Comparison of ENCODE assay signal across 32 cellular contexts in the genomic region with DNA sequence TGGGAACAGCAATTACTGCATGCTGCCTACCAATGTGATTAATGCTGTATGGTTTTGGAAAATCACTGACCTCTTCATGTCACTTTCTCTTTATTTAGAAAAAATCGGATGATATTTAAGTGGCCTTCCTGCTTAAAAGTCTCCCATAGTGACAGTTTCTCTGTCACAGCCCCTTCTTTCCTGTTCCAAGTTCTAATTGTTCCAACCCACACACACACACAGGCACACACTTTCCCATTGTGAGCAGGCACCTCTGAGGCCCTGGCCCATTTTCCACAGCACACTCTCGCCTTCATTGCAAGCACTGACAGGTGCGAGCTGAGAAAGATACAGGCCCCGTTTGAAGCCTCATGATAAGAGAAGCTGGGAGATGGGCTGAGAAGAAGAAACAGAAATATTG.
"Had no signal": no experiment of that assay in that cellular context is flagged by ENCODE, and none has a peak within 500 bp of the region (broad histone marks: within the 10 kb centered on the region; RNA-seq: fewer than 3 reads in every experiment).

No MANE protein-coding gene starts in this region.

- H3K4me1 Mint-ChIP-seq: activated B cell treated with CpG ODN at 0.5 μM for 24 hours; activated naive CD4-positive, alpha-beta T cell treated with anti-CD3 and anti-CD28 coated beads, Interleukin-2, amount 50 U/mL, for 24 hours; activated naive CD8-positive, alpha-beta T cell treated with anti-CD3 and anti-CD28 coated beads, Interleukin-2, amount 50 U/mL, for 24 hours; activated T-helper 17 cell treated with anti-CD3 and anti-CD28 coated beads, Interleukin-2, amount 50 U/mL, for 72 hours; central memory CD8-positive, alpha-beta T cell; T-helper 17 cell had no signal

- H3K4me3 ChIP-seq: adrenal gland, body of pancreas, heart left ventricle had no signal

- H3K27ac ChIP-seq: adrenal gland, body of pancreas, epithelial cell of prostate, WERI-Rb-1 had no signal

- H3K9me3 Mint-ChIP-seq: activated B cell treated with CpG ODN at 0.5 μM for 24 hours; activated CD8-positive, alpha-beta T cell treated with anti-CD3 and anti-CD28 coated beads for 36 hours; activated naive CD4-positive, alpha-beta T cell treated with anti-CD3 and anti-CD28 coated beads for 36 hours; activated naive CD4-positive, alpha-beta T cell treated with anti-CD3 and anti-CD28 coated beads, Interleukin-2, amount 50 U/mL, for 24 hours; activated naive CD8-positive, alpha-beta T cell treated with anti-CD3 and anti-CD28 coated beads for 36 hours; activated T-helper 17 cell treated with anti-CD3 and anti-CD28 coated beads, Interleukin-2, amount 50 U/mL, for 72 hours; T-helper 2 cell treated with Interferon-gamma antibody and Interleukin-4, amounts not matched to agents 5 μg/mL and 100 μg/mL, for 36 hours had no signal

- H3K27me3 Mint-ChIP-seq: activated B cell treated with CpG ODN at 0.5 μM for 24 hours; effector memory CD8-positive, alpha-beta T cell had no signal

- DNase-seq: activated B cell treated with CpG ODN at 0.5 μM for 24 hours; activated CD4-positive, alpha-beta T cell treated with anti-CD3 and anti-CD28 coated beads for 48 hours; activated CD4-positive, alpha-beta T cell treated with anti-CD3 and anti-CD28 coated beads, Interleukin-2, amount 50 U/mL, for 1 hour; activated CD4-positive, alpha-beta T cell treated with anti-CD3 and anti-CD28 coated beads, Interleukin-2, amount 50 U/mL, for 48 hours; activated CD8-positive, alpha-beta memory T cell treated with anti-CD3 and anti-CD28 coated beads for 24 hours; activated CD8-positive, alpha-beta T cell treated with anti-CD3 and anti-CD28 coated beads for 36 hours; activated effector memory CD4-positive, alpha-beta T cell treated with Interleukin-2 at 50 U/mL for 16 hours; activated gamma-delta T cell treated with Interleukin-2 at 50 U/mL for 16 hours; activated naive CD4-positive, alpha-beta T cell treated with anti-CD3 and anti-CD28 coated beads for 36 hours; activated naive CD8-positive, alpha-beta T cell treated with anti-CD3 and anti-CD28 coated beads for 36 hours; activated naive CD8-positive, alpha-beta T cell treated with anti-CD3 and anti-CD28 coated beads, Interleukin-2, amount 50 U/mL, for 24 hours; activated T-cell treated with anti-CD3 and anti-CD28 coated beads, Interleukin-2, amount 50 U/mL, for 4 hours; adrenal gland; amygdala; aorta; body of pancreas; cortex of kidney; dermis blood vessel endothelial cell; effector CD4-positive, alpha-beta T cell; effector memory CD8-positive, alpha-beta T cell; foreskin fibroblast; T-helper 1 cell; T-helper 17 cell; T1000; WERI-Rb-1 had no signal

- H3K27me3 ChIP-seq: adrenal gland, heart left ventricle had no signal

- H3K9me3 ChIP-seq: adrenal gland, body of pancreas, heart left ventricle had no signal

- H3K4me3 Mint-ChIP-seq: activated B cell treated with CpG ODN at 0.5 μM for 24 hours; activated CD8-positive, alpha-beta T cell treated with anti-CD3 and anti-CD28 coated beads for 36 hours; activated naive CD4-positive, alpha-beta T cell treated with anti-CD3 and anti-CD28 coated beads for 36 hours; activated naive CD4-positive, alpha-beta T cell treated with anti-CD3 and anti-CD28 coated beads, Interleukin-2, amount 50 U/mL, for 24 hours; activated naive CD8-positive, alpha-beta T cell treated with anti-CD3 and anti-CD28 coated beads for 36 hours; activated naive CD8-positive, alpha-beta T cell treated with anti-CD3 and anti-CD28 coated beads, Interleukin-2, amount 50 U/mL, for 24 hours; activated T-cell treated with anti-CD3 and anti-CD28 coated beads, Interleukin-2, amount 50 U/mL, for 4 hours; activated T-helper 17 cell treated with anti-CD3 and anti-CD28 coated beads, Interleukin-2, amount 50 U/mL, for 72 hours; central memory CD8-positive, alpha-beta T cell; effector memory CD8-positive, alpha-beta T cell; T-helper 17 cell; T-helper 2 cell treated with Interferon-gamma antibody and Interleukin-4, amounts not matched to agents 5 μg/mL and 100 μg/mL, for 36 hours had no signal

- H3K4me1 ChIP-seq: adrenal gland, body of pancreas had no signal

- H3K36me3 Mint-ChIP-seq: activated naive CD4-positive, alpha-beta T cell treated with anti-CD3 and anti-CD28 coated beads, Interleukin-2, amount 50 U/mL, for 24 hours; activated naive CD8-positive, alpha-beta T cell treated with anti-CD3 and anti-CD28 coated beads for 36 hours had no signal

- H3K27ac Mint-ChIP-seq: activated B cell treated with CpG ODN at 0.5 μM for 24 hours; activated CD8-positive, alpha-beta T cell treated with anti-CD3 and anti-CD28 coated beads for 36 hours; activated naive CD4-positive, alpha-beta T cell treated with anti-CD3 and anti-CD28 coated beads for 36 hours; activated naive CD4-positive, alpha-beta T cell treated with anti-CD3 and anti-CD28 coated beads, Interleukin-2, amount 50 U/mL, for 24 hours; activated naive CD8-positive, alpha-beta T cell treated with anti-CD3 and anti-CD28 coated beads for 36 hours; activated naive CD8-positive, alpha-beta T cell treated with anti-CD3 and anti-CD28 coated beads, Interleukin-2, amount 50 U/mL, for 24 hours; activated T-helper 17 cell treated with anti-CD3 and anti-CD28 coated beads, Interleukin-2, amount 50 U/mL, for 72 hours; effector memory CD8-positive, alpha-beta T cell; T-helper 17 cell; T-helper 2 cell treated with Interferon-gamma antibody and Interleukin-4, amounts not matched to agents 5 μg/mL and 100 μg/mL, for 36 hours had no signal

- H3K36me3 ChIP-seq: adrenal gland, heart left ventricle, WERI-Rb-1 had no signal

- ATAC-seq: activated CD4-positive, CD25-positive, alpha-beta regulatory T cell treated with anti-CD3 and anti-CD28 coated beads, Interleukin-2, amount 50 U/mL, for 24 hours; activated CD8-positive, alpha-beta T cell treated with anti-CD3 and anti-CD28 coated beads for 36 hours; activated naive CD8-positive, alpha-beta T cell treated with anti-CD3 and anti-CD28 coated beads, Interleukin-2, amount 50 U/mL, for 24 hours; activated T-cell treated with anti-CD3 and anti-CD28 coated beads, Interleukin-2, amount 50 U/mL, for 4 hours; activated T-helper 17 cell treated with anti-CD3 and anti-CD28 coated beads, Interleukin-2, amount 50 U/mL, for 72 hours; body of pancreas; effector memory CD8-positive, alpha-beta T cell; T-helper 17 cell had no signal
